ENCODE assay signal across 1 cellular context in genomic region chr20:5950271-5951031, GRCh38.
TF ChIP-seq lines count a peak whose summit lies in the region.

TSS of gene MCM8 (plus strand) at chr20:5950652. CDS start at chr20:5952016, 1,364 bp downstream.
TSS of gene TRMT6 (minus strand) at chr20:5950533. CDS start at chr20:5950405, 128 bp downstream.

TF ChIP-seq in HepG2, 621 proteins besides CTCF, POLR2A, EP300 and RAD21 (continued from another document and continues in another):
- TF ChIP-seq, protein P1, sequence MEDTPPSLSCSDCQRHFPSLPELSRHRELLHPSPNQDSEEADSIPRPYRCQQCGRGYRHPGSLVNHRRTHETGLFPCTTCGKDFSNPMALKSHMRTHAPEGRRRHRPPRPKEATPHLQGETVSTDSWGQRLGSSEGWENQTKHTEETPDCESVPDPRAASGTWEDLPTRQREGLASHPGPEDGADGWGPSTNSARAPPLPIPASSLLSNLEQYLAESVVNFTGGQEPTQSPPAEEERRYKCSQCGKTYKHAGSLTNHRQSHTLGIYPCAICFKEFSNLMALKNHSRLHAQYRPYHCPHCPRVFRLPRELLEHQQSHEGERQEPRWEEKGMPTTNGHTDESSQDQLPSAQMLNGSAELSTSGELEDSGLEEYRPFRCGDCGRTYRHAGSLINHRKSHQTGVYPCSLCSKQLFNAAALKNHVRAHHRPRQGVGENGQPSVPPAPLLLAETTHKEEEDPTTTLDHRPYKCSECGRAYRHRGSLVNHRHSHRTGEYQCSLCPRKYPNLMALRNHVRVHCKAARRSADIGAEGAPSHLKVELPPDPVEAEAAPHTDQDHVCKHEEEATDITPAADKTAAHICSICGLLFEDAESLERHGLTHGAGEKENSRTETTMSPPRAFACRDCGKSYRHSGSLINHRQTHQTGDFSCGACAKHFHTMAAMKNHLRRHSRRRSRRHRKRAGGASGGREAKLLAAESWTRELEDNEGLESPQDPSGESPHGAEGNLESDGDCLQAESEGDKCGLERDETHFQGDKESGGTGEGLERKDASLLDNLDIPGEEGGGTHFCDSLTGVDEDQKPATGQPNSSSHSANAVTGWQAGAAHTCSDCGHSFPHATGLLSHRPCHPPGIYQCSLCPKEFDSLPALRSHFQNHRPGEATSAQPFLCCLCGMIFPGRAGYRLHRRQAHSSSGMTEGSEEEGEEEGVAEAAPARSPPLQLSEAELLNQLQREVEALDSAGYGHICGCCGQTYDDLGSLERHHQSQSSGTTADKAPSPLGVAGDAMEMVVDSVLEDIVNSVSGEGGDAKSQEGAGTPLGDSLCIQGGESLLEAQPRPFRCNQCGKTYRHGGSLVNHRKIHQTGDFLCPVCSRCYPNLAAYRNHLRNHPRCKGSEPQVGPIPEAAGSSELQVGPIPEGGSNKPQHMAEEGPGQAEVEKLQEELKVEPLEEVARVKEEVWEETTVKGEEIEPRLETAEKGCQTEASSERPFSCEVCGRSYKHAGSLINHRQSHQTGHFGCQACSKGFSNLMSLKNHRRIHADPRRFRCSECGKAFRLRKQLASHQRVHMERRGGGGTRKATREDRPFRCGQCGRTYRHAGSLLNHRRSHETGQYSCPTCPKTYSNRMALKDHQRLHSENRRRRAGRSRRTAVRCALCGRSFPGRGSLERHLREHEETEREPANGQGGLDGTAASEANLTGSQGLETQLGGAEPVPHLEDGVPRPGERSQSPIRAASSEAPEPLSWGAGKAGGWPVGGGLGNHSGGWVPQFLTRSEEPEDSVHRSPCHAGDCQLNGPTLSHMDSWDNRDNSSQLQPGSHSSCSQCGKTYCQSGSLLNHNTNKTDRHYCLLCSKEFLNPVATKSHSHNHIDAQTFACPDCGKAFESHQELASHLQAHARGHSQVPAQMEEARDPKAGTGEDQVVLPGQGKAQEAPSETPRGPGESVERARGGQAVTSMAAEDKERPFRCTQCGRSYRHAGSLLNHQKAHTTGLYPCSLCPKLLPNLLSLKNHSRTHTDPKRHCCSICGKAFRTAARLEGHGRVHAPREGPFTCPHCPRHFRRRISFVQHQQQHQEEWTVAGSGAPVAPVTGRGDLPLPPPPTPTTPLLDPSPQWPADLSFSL (CRISPR knock-in tag; IDR thresholded peaks at IDR 0.05), result 0 out of 2 replicates have a peak, but pooled peaks have one; percentile 33
- TF ChIP-seq NFE2L1 (CRISPR knock-in tag; IDR thresholded peaks at IDR 0.05; ENCODE audit: borderline replicate concordance) (0 out of 2 replicates have a peak, but pooled peaks have one; percentile 62), PAX8 (CRISPR knock-in tag; IDR thresholded peaks at IDR 0.05; ENCODE audit: borderline replicate concordance) (peak; percentile 87; the same call in 1 of the 2 replicates), TBX3 (IDR thresholded peaks at IDR 0.05; ENCODE audit: borderline replicate concordance) (0 out of 2 replicates have a peak, but pooled peaks have one; percentile 35), SKIL (CRISPR knock-in tag; IDR thresholded peaks at IDR 0.05; ENCODE audit: borderline replicate concordance) (peak; percentile 44; the same call in 1 of the 2 replicates), IRF2 (CRISPR knock-in tag; IDR thresholded peaks at IDR 0.05) (peak; percentile 98), ZNF10 (CRISPR knock-in tag; IDR thresholded peaks at IDR 0.05; ENCODE audit: borderline replicate concordance, low read depth) (no peak), AKAP8 (CRISPR knock-in tag; IDR thresholded peaks at IDR 0.05) (peak; percentile 91), HNRNPK (IDR thresholded peaks at IDR 0.05; ENCODE audit: low read depth, low read length, poor library complexity, severe bottlenecking) (no peak), KDM5A (IDR thresholded peaks at IDR 0.05; ENCODE audit: borderline replicate concordance, low read length) (peak; percentile 96), ZNF607 (CRISPR knock-in tag; IDR thresholded peaks at IDR 0.05; ENCODE audit: borderline replicate concordance) (peak; percentile 98), ZNF260 (CRISPR knock-in tag; IDR thresholded peaks at IDR 0.05; ENCODE audit: borderline replicate concordance, low read depth) (no peak), YEATS4 (CRISPR knock-in tag; IDR thresholded peaks at IDR 0.05; ENCODE audit: borderline replicate concordance) (peak; percentile 96), SP140L (CRISPR knock-in tag; IDR thresholded peaks at IDR 0.05; ENCODE audit: borderline replicate concordance) (peak; percentile 80; the same call in 1 of the 2 replicates), CEBPB (IDR thresholded peaks at IDR 0.05; ENCODE audit: borderline replicate concordance, low read depth, low read length) (no peak; the same call in 1 of the 2 replicates), ZNF530 (CRISPR knock-in tag; IDR thresholded peaks at IDR 0.05; ENCODE audit: low read depth) (no peak), ZNF512B (CRISPR knock-in tag; IDR thresholded peaks at IDR 0.05; ENCODE audit: borderline replicate concordance) (no peak), ZNF230 (CRISPR knock-in tag; IDR thresholded peaks at IDR 0.05) (peak; percentile 74), BHLHE40 (IDR thresholded peaks at IDR 0.05; ENCODE audit: low read length) (peak; percentile 63), ZNF460 (CRISPR knock-in tag; IDR thresholded peaks at IDR 0.05; ENCODE audit: borderline replicate concordance) (no peak; the same call in 1 of the 2 replicates), JUNB (CRISPR knock-in tag; IDR thresholded peaks at IDR 0.05; ENCODE audit: borderline replicate concordance) (no peak), MTF1 (CRISPR knock-in tag; IDR thresholded peaks at IDR 0.05) (no peak), TERF1 (CRISPR knock-in tag; IDR thresholded peaks at IDR 0.05) (no peak; the same call in 1 of the 2 replicates), ZNF816 (CRISPR knock-in tag; IDR thresholded peaks at IDR 0.05; ENCODE audit: borderline replicate concordance) (peak; percentile 82; the same call in 1 of the 2 replicates), ZNF253 (CRISPR knock-in tag; IDR thresholded peaks at IDR 0.05; ENCODE audit: borderline replicate concordance) (0 out of 2 replicates have a peak, but pooled peaks have one; percentile 92), ZNF547 (CRISPR knock-in tag; IDR thresholded peaks at IDR 0.05) (peak; percentile 97), ZNF773 (CRISPR knock-in tag; IDR thresholded peaks at IDR 0.05; ENCODE audit: borderline replicate concordance) (0 out of 2 replicates have a peak, but pooled peaks have one; percentile 7), SMYD3 (CRISPR knock-in tag; IDR thresholded peaks at IDR 0.05) (peak; percentile 94), HOXA9 (CRISPR knock-in tag; IDR thresholded peaks at IDR 0.05; ENCODE audit: borderline replicate concordance) (no peak), MEIS2 (CRISPR knock-in tag; IDR thresholded peaks at IDR 0.05) (peak; percentile 86), ZNF281 (CRISPR knock-in tag; IDR thresholded peaks at IDR 0.05; ENCODE audit: borderline replicate concordance) (peak; percentile 92), PAF1 (CRISPR knock-in tag; IDR thresholded peaks at IDR 0.05) (no peak), ZBTB1 (CRISPR knock-in tag; IDR thresholded peaks at IDR 0.05; ENCODE audit: borderline replicate concordance) (no peak), ZFP37 (CRISPR knock-in tag; IDR thresholded peaks at IDR 0.05; ENCODE audit: borderline replicate concordance) (peak; percentile 96), ZFP1 (CRISPR knock-in tag; IDR thresholded peaks at IDR 0.05) (peak; percentile 94), ZSCAN30 (CRISPR knock-in tag; IDR thresholded peaks at IDR 0.05) (peak; percentile 92), NFE2L2 (IDR thresholded peaks at IDR 0.05; ENCODE audit: low read length) (no peak), NR3C1 (CRISPR knock-in tag; IDR thresholded peaks at IDR 0.05) (no peak)
- TF ChIP-seq, protein P2, sequence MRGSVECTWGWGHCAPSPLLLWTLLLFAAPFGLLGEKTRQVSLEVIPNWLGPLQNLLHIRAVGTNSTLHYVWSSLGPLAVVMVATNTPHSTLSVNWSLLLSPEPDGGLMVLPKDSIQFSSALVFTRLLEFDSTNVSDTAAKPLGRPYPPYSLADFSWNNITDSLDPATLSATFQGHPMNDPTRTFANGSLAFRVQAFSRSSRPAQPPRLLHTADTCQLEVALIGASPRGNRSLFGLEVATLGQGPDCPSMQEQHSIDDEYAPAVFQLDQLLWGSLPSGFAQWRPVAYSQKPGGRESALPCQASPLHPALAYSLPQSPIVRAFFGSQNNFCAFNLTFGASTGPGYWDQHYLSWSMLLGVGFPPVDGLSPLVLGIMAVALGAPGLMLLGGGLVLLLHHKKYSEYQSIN (CRISPR knock-in tag; IDR thresholded peaks at IDR 0.05; ENCODE audit: borderline replicate concordance), result no peak
- TF ChIP-seq, protein P3, sequence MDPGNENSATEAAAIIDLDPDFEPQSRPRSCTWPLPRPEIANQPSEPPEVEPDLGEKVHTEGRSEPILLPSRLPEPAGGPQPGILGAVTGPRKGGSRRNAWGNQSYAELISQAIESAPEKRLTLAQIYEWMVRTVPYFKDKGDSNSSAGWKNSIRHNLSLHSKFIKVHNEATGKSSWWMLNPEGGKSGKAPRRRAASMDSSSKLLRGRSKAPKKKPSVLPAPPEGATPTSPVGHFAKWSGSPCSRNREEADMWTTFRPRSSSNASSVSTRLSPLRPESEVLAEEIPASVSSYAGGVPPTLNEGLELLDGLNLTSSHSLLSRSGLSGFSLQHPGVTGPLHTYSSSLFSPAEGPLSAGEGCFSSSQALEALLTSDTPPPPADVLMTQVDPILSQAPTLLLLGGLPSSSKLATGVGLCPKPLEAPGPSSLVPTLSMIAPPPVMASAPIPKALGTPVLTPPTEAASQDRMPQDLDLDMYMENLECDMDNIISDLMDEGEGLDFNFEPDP (CRISPR knock-in tag; conservative IDR thresholded peaks at IDR 0.05), result no peak
- TF ChIP-seq, protein P4, sequence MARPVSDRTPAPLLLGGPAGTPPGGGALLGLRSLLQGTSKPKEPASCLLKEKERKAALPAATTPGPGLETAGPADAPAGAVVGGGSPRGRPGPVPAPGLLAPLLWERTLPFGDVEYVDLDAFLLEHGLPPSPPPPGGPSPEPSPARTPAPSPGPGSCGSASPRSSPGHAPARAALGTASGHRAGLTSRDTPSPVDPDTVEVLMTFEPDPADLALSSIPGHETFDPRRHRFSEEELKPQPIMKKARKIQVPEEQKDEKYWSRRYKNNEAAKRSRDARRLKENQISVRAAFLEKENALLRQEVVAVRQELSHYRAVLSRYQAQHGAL (CRISPR knock-in tag; IDR thresholded peaks at IDR 0.05; ENCODE audit: not compliant biosample characterization), result no peak
